In genomic region chr2:209511637-209512036, GRCh38 we compare ENCODE assay signal across 32 cellular contexts.
"Had no signal": no experiment of that assay in that cellular context is flagged by ENCODE, and none has a peak within 500 bp of the region (broad histone marks: within the 10 kb centered on the region; RNA-seq: fewer than 3 reads in every experiment).

No MANE protein-coding gene starts in this region.

- H3K4me3 Mint-ChIP-seq: activated CD4-positive, alpha-beta T cell treated with anti-CD3 and anti-CD28 coated beads for 36 hours; activated CD4-positive, alpha-beta T cell treated with anti-CD3 and anti-CD28 coated beads, Interleukin-2, amount 10 ng/mL, durations not matched to agents 7 days and 5 days; activated CD8-positive, alpha-beta T cell treated with anti-CD3 and anti-CD28 coated beads, Interleukin-2, amount 10 ng/mL, durations not matched to agents 7 days and 5 days; activated naive CD4-positive, alpha-beta T cell treated with anti-CD3 and anti-CD28 coated beads, Interleukin-2, amount 50 U/mL, for 24 hours; activated naive CD8-positive, alpha-beta T cell treated with anti-CD3 and anti-CD28 coated beads, Interleukin-2, amount 10 ng/mL, durations not matched to agents 7 days and 5 days; activated T-cell treated with anti-CD3 and anti-CD28 coated beads, Interleukin-2, amount 50 U/mL, for 24 hours; WTC11 had no signal

- H2AFZ ChIP-seq: PC-9 had no signal

- ATAC-seq: activated CD4-positive, alpha-beta T cell treated with anti-CD3 and anti-CD28 coated beads for 36 hours; activated CD4-positive, CD25-positive, alpha-beta regulatory T cell treated with anti-CD3 and anti-CD28 coated beads, Interleukin-2, amount 50 U/mL, for 24 hours; activated CD8-positive, alpha-beta T cell treated with anti-CD3 and anti-CD28 coated beads, Interleukin-2, amount 10 ng/mL, durations not matched to agents 7 days and 5 days; WTC11 had no signal

- H3K4me2 ChIP-seq: PC-9 had no signal

- H3K36me3 Mint-ChIP-seq: activated naive CD4-positive, alpha-beta T cell treated with anti-CD3 and anti-CD28 coated beads, Interleukin-2, amount 50 U/mL, for 24 hours; activated naive CD8-positive, alpha-beta T cell treated with anti-CD3 and anti-CD28 coated beads, Interleukin-2, amount 10 ng/mL, durations not matched to agents 7 days and 5 days; WTC11 had no signal

- H3K4me3 ChIP-seq: ascending aorta, PC-9, SJCRH30, SK-N-MC had no signal

- DNase-seq: activated CD4-positive, alpha-beta T cell treated with anti-CD3 and anti-CD28 coated beads for 36 hours; activated CD4-positive, alpha-beta T cell treated with anti-CD3 and anti-CD28 coated beads, Interleukin-2, amount 10 ng/mL, durations not matched to agents 7 days and 5 days; activated CD4-positive, alpha-beta T cell treated with anti-CD3 and anti-CD28 coated beads, Interleukin-2, amount 50 U/mL, for 48 hours; activated CD8-positive, alpha-beta T cell treated with anti-CD3 and anti-CD28 coated beads, Interleukin-2, amount 10 ng/mL, durations not matched to agents 7 days and 5 days; activated gamma-delta T cell; activated naive CD4-positive, alpha-beta T cell treated with Interleukin-2 at 50 U/mL for 16 hours; activated naive CD8-positive, alpha-beta T cell treated with anti-CD3 and anti-CD28 coated beads, Interleukin-2, amount 10 ng/mL, durations not matched to agents 7 days and 5 days; activated T-cell treated with anti-CD3 and anti-CD28 coated beads, Interleukin-2, amount 50 U/mL, for 24 hours; amygdala; caudate nucleus; cerebellar nuclear complex; Karpas-422; KBM-7; NCI-H1105; NCI-H1417 treated with DMSO at 0.1 percent for 48 hours; NCI-H1930; NCI-H2081 treated with DMSO at 0.1 percent for 48 hours; NCI-H226; NCI-H446 treated with DMSO at 0.1 percent for 48 hours; NCI-H524; NCI-H69; NK-92 treated with Interleukin-12 subunit alpha and Interleukin-12 subunit beta, amount 100 ng/mL, for 24 hours; PC-9; SHP77; SJCRH30; T1000 had no signal

- H3K27ac Mint-ChIP-seq: activated CD4-positive, alpha-beta T cell treated with anti-CD3 and anti-CD28 coated beads for 36 hours; activated CD4-positive, alpha-beta T cell treated with anti-CD3 and anti-CD28 coated beads, Interleukin-2, amount 10 ng/mL, durations not matched to agents 7 days and 5 days; activated CD8-positive, alpha-beta T cell treated with anti-CD3 and anti-CD28 coated beads, Interleukin-2, amount 10 ng/mL, durations not matched to agents 7 days and 5 days; activated naive CD4-positive, alpha-beta T cell treated with anti-CD3 and anti-CD28 coated beads, Interleukin-2, amount 50 U/mL, for 24 hours; activated naive CD8-positive, alpha-beta T cell treated with anti-CD3 and anti-CD28 coated beads, Interleukin-2, amount 10 ng/mL, durations not matched to agents 7 days and 5 days; activated T-cell treated with anti-CD3 and anti-CD28 coated beads, Interleukin-2, amount 50 U/mL, for 24 hours; activated T-helper 2 cell treated with anti-CD3 and anti-CD28 coated beads, Interferon-gamma antibody, Interleukin-2, Interleukin-4, amounts not matched to agents 10 μg/mL and 5 μg/mL and 100 μg/mL, durations not matched to agents 14 hours and 24 hours and 36 hours; WTC11 had no signal

- H3K4me1 Mint-ChIP-seq: activated CD4-positive, alpha-beta T cell treated with anti-CD3 and anti-CD28 coated beads for 36 hours; activated CD4-positive, alpha-beta T cell treated with anti-CD3 and anti-CD28 coated beads, Interleukin-2, amount 10 ng/mL, durations not matched to agents 7 days and 5 days; activated naive CD4-positive, alpha-beta T cell treated with anti-CD3 and anti-CD28 coated beads, Interleukin-2, amount 50 U/mL, for 24 hours; activated naive CD8-positive, alpha-beta T cell treated with anti-CD3 and anti-CD28 coated beads, Interleukin-2, amount 10 ng/mL, durations not matched to agents 7 days and 5 days; WTC11 had no signal

- H3K9me3 Mint-ChIP-seq: activated CD4-positive, alpha-beta T cell treated with anti-CD3 and anti-CD28 coated beads, Interleukin-2, amount 10 ng/mL, durations not matched to agents 7 days and 5 days; activated naive CD4-positive, alpha-beta T cell treated with anti-CD3 and anti-CD28 coated beads, Interleukin-2, amount 50 U/mL, for 24 hours; activated naive CD8-positive, alpha-beta T cell treated with anti-CD3 and anti-CD28 coated beads, Interleukin-2, amount 10 ng/mL, durations not matched to agents 7 days and 5 days; activated T-cell treated with anti-CD3 and anti-CD28 coated beads, Interleukin-2, amount 50 U/mL, for 24 hours; activated T-helper 2 cell treated with anti-CD3 and anti-CD28 coated beads, Interferon-gamma antibody, Interleukin-2, Interleukin-4, amounts not matched to agents 10 μg/mL and 5 μg/mL and 100 μg/mL, durations not matched to agents 14 hours and 24 hours and 36 hours; WTC11 had no signal

- H3K36me3 ChIP-seq: ascending aorta, SJCRH30 had no signal

- H3K4me1 ChIP-seq: ascending aorta, SJCRH30 had no signal

- H3K27ac ChIP-seq: ascending aorta, PC-9, SJCRH30, SK-N-MC had no signal

- H3K9me3 ChIP-seq: ascending aorta, SJCRH30 had no signal

- H3K27me3 ChIP-seq: ascending aorta, SJCRH30 had no signal

- H3K27me3 Mint-ChIP-seq: activated CD4-positive, alpha-beta T cell treated with anti-CD3 and anti-CD28 coated beads for 36 hours; activated naive CD4-positive, alpha-beta T cell treated with anti-CD3 and anti-CD28 coated beads, Interleukin-2, amount 50 U/mL, for 24 hours; activated T-cell treated with anti-CD3 and anti-CD28 coated beads, Interleukin-2, amount 50 U/mL, for 24 hours had no signal
